In genomic region chr16:84184775-84185174, GRCh38 we compare ENCODE assay signal across 10 cellular contexts. TPM values are rescaled to one million over a fixed set of nuclear protein-coding genes. Genes with fewer than 3 reads are reported as not detected.
A peak's percentile ranks its signal among the peaks of the same experiment; 100 is the strongest.
DNase-seq lines count a peak whose midpoint lies in the region; ATAC-seq and TF ChIP-seq lines count a peak whose summit lies in the region.
"Had no signal": no experiment of that assay in that cellular context is flagged by ENCODE, and none has a peak within 500 bp of the region (broad histone marks: within the 10 kb centered on the region; RNA-seq: fewer than 3 reads in every experiment).

No MANE protein-coding gene starts in this region.

- peaks cover 7% of the 10 kb centered on the region for H3K36me3 Mint-ChIP-seq in T-helper 1 cell treated with Interleukin-12 subunit alpha and Interleukin-12 subunit beta and Interleukin-4 antibody, amounts not matched to agents 30 μg/mL and 1 μg/mL, for 36 hours (ENCODE audit: low read depth)
- H3K36me3 Mint-ChIP-seq in WTC11 (peaks cover 18% of the 10 kb centered on the region; the same call in 1 of the 2 replicates), progenitor cell of endocrine pancreas (ENCODE audit: insufficient read depth) (peaks cover 10% of the 10 kb centered on the region)

- H3K27ac Mint-ChIP-seq in T-helper 1 cell treated with Interleukin-12 subunit alpha and Interleukin-12 subunit beta and Interleukin-4 antibody, amounts not matched to agents 30 μg/mL and 1 μg/mL, for 36 hours: no peak overlapping the region
- H3K27ac Mint-ChIP-seq in WTC11: no peak overlapping the region
- no peak overlapping the region for H3K27ac Mint-ChIP-seq in progenitor cell of endocrine pancreas

- H3K4me3 ChIP-seq in heart right ventricle: peak overlapping the region in 4 of 10 donors; percentile 83 to 96 (median 89)

- POLR2A ChIA-PET in WTC11 (lab: Charles Lee): no interaction called here

- no peaks in the 10 kb centered on the region for H3K9me3 Mint-ChIP-seq in T-helper 1 cell treated with Interleukin-12 subunit alpha and Interleukin-12 subunit beta and Interleukin-4 antibody, amounts not matched to agents 30 μg/mL and 1 μg/mL, for 36 hours
- H3K9me3 Mint-ChIP-seq in WTC11 (no peaks in the 10 kb centered on the region), progenitor cell of endocrine pancreas (ENCODE audit: low read depth) (no peaks in the 10 kb centered on the region)

- CTCF ChIA-PET in WTC11 (lab: Charles Lee): interaction anchor here (1.8 kb wide), 2 partner anchors 9 to 123 kb away, joined by 5 to 11 read pairs; no protein-coding TSS in a partner anchor

- 60 to 73% methylated on average over 10 of the region's 10 CpGs for WGBS in heart right ventricle, 2 donors

- H3K4me3 Mint-ChIP-seq in T-helper 1 cell treated with Interleukin-12 subunit alpha and Interleukin-12 subunit beta and Interleukin-4 antibody, amounts not matched to agents 30 μg/mL and 1 μg/mL, for 36 hours: peak overlapping the region; percentile 90
- peak overlapping the region; percentile 91 for H3K4me3 Mint-ChIP-seq in WTC11
- peak overlapping the region; percentile 95 for H3K4me3 Mint-ChIP-seq in progenitor cell of endocrine pancreas (ENCODE audit: low read depth)

- peaks cover 0 to 57% (median 30%) of the 10 kb centered on the region in 9 donors for H3K36me3 ChIP-seq in heart right ventricle

- no peaks in the 10 kb centered on the region for H3K27me3 ChIP-seq in heart right ventricle

- TF ChIP-seq CTCF in WTC11 (IDR thresholded peaks at IDR 0.05) (no peak), heart right ventricle (IDR thresholded peaks at IDR 0.05) (no peak), progenitor cell of endocrine pancreas (IDR thresholded peaks at IDR 0.05; ENCODE audit: unreplicated experiment) (no peak)

- DNase-seq in T-helper 1 cell (no peak), WTC11 (ENCODE audit: low spot score) (no peak), heart right ventricle (peak in 1 of 2 donors; percentile 78), progenitor cell of endocrine pancreas (ENCODE audit: low spot score, unreplicated experiment) (no peak), OCI-M1 (lab: John Stamatoyannopoulos, UW) (no peak)
- DNase-seq in NK-92 treated with Interleukin-12 subunit alpha and Interleukin-12 subunit beta, amount 100 ng/mL, for 24 hours (lab: John Stamatoyannopoulos, UW): no peak
- DNase-seq: NCI-H1048 had no signal

- intact Hi-C loops in heart right ventricle (cut with DNase I): loop anchor here in 6 of 10 donors (5.0 to 10.0 kb wide), 8 partner anchors 37 to 1368 kb away; partner anchors contain the start of genes NECAB2 (in 2 of the 6), DNAAF1 (in 1 of the 6), HSDL1 (in 1 of the 6) and OSGIN1 (in 1 of the 6)

- H3K4me1 Mint-ChIP-seq in T-helper 1 cell treated with Interleukin-12 subunit alpha and Interleukin-12 subunit beta and Interleukin-4 antibody, amounts not matched to agents 30 μg/mL and 1 μg/mL, for 36 hours (ENCODE audit: low read depth): peaks cover 16% of the 10 kb centered on the region
- peaks cover 9% of the 10 kb centered on the region; the same call in 1 of the 2 replicates for H3K4me1 Mint-ChIP-seq in WTC11
- peaks cover 7% of the 10 kb centered on the region for H3K4me1 Mint-ChIP-seq in progenitor cell of endocrine pancreas (ENCODE audit: low read depth)

- H3K27me3 Mint-ChIP-seq in T-helper 1 cell treated with Interleukin-12 subunit alpha and Interleukin-12 subunit beta and Interleukin-4 antibody, amounts not matched to agents 30 μg/mL and 1 μg/mL, for 36 hours (ENCODE audit: low read depth): no peaks in the 10 kb centered on the region
- H3K27me3 Mint-ChIP-seq in WTC11 (ENCODE audit: low read depth) (no peaks in the 10 kb centered on the region; the same call in none of the 2 replicates), progenitor cell of endocrine pancreas (no peaks in the 10 kb centered on the region)

- no peaks in the 10 kb centered on the region for H3K9me3 ChIP-seq in heart right ventricle

- H3K4me1 ChIP-seq in heart right ventricle: peaks cover 22 to 58% (median 30%) of the 10 kb centered on the region in 9 donors

- peak overlapping the region in 9 of 10 donors; percentile 36 to 89 (median 83) for H3K27ac ChIP-seq in heart right ventricle

- no peak for ATAC-seq in WTC11
- ATAC-seq in heart right ventricle: peak in 7 of 8 donors; percentile 45 to 74 (median 66)
- ATAC-seq in HG02970 (IDR thresholded peaks at IDR 0.05; ENCODE audit: low FRiP score, unreplicated experiment): no peak

TF ChIP-seq in WTC11, 78 proteins besides CTCF, POLR2A, EP300 and RAD21:
- TF ChIP-seq E2F5 (CRISPR knock-in tag; IDR thresholded peaks at IDR 0.05) (no peak), IRF1 (CRISPR knock-in tag; IDR thresholded peaks at IDR 0.05) (no peak), ETV6 (CRISPR knock-in tag; IDR thresholded peaks at IDR 0.05) (no peak), MAX (CRISPR knock-in tag; IDR thresholded peaks at IDR 0.05) (no peak), ZNF532 (CRISPR knock-in tag; IDR thresholded peaks at IDR 0.05; ENCODE audit: borderline replicate concordance) (no peak), MXD4 (CRISPR knock-in tag; IDR thresholded peaks at IDR 0.05; ENCODE audit: borderline replicate concordance) (no peak)

RNA-seq across cellular contexts. Expression of gene TAF1C, which starts 2.1 kb away (rescaled TPM):
- total RNA-seq in WTC11 (2021) (71.2 to 89.7 TPM (median 74.7 TPM) in 3 replicates), heart right ventricle (10 to 100 TPM; 14.2 to 34.0 (median 20.9) TPM), progenitor cell of endocrine pancreas (87.1 and 94.7 TPM in 2 replicates)
- 10 to 100 TPM; 24.7 to 76.7 TPM for polyA plus RNA-seq in heart right ventricle

RNA-seq across cellular contexts. Expression of gene ADAD2, which starts 6.2 kb away (rescaled TPM):
- total RNA-seq in WTC11 (2021): 0.71 to 1.6 TPM (median 1.4 TPM) in 3 replicates
- total RNA-seq in heart right ventricle: 1 to 10 TPM in 3 of 10 donors, under 1 TPM in 3, not detected in 4; 0.52 to 2.2 (median 0.85) TPM
- 1 to 10 TPM in 1 of 2 donors, under 1 TPM in 1; 0.36 to 5.9 TPM for polyA plus RNA-seq in heart right ventricle
- not detected in 2 replicates for total RNA-seq in progenitor cell of endocrine pancreas
- total RNA-seq: RPMI7951 had no signal

RNA-seq across cellular contexts. Expression of gene DNAAF1, which starts 39.7 kb away (rescaled TPM):
- total RNA-seq in WTC11 (2021) (0.09 to 0.62 TPM (median 0.20 TPM) in 3 replicates), heart right ventricle (under 1 TPM in 3 of 10 donors, not detected in 7; 0.23 to 0.54 (median 0.28) TPM), progenitor cell of endocrine pancreas (1.4 and 1.8 TPM in 2 replicates)
- 1 to 10 TPM in 1 of 2 donors, under 1 TPM in 1; 0.33 to 2.6 TPM for polyA plus RNA-seq in heart right ventricle
- total RNA-seq: RPMI7951 had no signal

RNA-seq across cellular contexts. Expression of gene HSDL1, which starts 39.8 kb away (rescaled TPM):
- 48.6 to 58.1 TPM (median 53.4 TPM) in 3 replicates for total RNA-seq in WTC11 (2021)
- 10 to 100 TPM; 19.4 to 38.5 (median 25.3) TPM for total RNA-seq in heart right ventricle
- polyA plus RNA-seq in heart right ventricle: 10 to 100 TPM in 1 of 2 donors, 1 to 10 TPM in 1; 9.9 to 13.7 TPM
- 43.8 and 47.7 TPM in 2 replicates for total RNA-seq in progenitor cell of endocrine pancreas

RNA-seq across cellular contexts. Expression of gene KCNG4, which starts 55.0 kb away (rescaled TPM):
- total RNA-seq in WTC11 (2021): not detected in 3 replicates
- not detected for total RNA-seq in heart right ventricle
- polyA plus RNA-seq in heart right ventricle: not detected
- not detected in 2 replicates for total RNA-seq in progenitor cell of endocrine pancreas
- total RNA-seq: RPMI7951 had no signal

Comparison
In these comparisons a context has a peak if more than half of its experiments do, and no peak if none do; other contexts are left out.
1. ATAC-seq: peak in heart right ventricle (7 of 8); none in WTC11 (single experiment) and HG02970 (single experiment).
2. Peak in every context shown above with its lines, with median percentiles within 50 percentile points of each other: H3K4me3 Mint-ChIP-seq.